Comparison of ENCODE assay signal across 1 cellular context in the genomic region with DNA sequence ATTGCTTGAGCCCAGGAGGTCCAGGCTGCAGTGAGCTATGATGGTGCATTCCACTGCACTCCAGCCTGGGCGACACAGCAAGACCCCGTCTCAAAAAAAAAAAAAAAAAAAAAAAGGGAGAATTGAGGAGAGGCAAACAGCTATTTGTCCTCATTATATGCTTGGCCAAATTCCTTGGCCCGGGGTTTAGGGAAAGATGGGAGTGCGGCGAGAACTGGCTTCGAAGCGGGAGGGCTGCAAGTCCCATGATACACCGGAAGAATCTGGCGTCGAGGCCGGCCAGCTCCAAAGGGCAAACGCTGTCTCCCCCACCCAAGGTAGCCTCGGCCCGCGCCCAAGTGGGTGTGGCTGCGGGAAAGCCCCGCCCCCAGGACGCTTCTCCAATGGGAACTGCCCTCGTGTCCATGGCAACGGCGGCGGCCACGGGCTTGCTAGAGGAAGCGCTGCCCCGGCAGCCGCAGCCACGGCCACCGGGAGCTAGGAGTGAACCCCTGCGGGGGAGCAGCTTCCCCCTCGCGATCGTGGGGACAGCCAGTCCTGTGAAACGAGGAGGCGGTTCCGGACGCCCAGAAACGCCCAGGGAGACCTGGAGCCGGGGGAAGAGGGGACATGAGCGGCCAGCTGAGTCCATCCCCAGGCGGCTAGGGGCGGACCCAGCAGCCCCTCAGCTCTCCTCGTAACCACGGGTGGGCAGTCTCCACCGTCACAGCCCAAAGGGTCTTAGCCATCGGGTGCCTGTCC.
TF ChIP-seq lines count a peak whose summit lies in the region.

A gene with protein sequence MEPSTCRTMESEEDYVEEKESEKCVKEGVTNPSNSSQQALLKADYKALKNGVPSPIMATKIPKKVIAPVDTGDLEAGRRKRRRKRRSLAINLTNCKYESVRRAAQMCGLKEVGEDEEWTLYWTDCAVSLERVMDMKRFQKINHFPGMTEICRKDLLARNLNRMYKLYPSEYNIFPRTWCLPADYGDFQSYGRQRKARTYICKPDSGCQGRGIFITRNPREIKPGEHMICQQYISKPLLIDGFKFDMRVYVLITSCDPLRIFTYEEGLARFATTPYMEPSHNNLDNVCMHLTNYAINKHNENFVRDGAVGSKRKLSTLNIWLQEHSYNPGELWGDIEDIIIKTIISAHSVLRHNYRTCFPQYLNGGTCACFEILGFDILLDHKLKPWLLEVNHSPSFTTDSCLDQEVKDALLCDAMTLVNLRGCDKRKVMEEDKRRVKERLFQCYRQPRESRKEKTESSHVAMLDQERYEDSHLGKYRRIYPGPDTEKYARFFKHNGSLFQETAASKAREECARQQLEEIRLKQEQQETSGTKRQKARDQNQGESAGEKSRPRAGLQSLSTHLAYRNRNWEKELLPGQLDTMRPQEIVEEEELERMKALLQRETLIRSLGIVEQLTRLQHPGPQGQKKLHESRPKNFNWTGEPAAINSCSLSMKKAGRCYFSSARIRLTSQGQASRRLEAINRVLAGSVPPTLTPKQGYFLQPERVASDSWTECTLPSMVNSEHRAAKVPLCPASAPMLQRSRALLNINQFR (plus strand): TSS at position 434 of the 741 bp plus-strand sequence. CDS start 1,075 bp downstream, outside the sequence.

TF ChIP-seq in WTC11, 78 proteins besides CTCF, POLR2A, EP300 and RAD21 (continued from another document and continues in another):
- TF ChIP-seq, protein P1, sequence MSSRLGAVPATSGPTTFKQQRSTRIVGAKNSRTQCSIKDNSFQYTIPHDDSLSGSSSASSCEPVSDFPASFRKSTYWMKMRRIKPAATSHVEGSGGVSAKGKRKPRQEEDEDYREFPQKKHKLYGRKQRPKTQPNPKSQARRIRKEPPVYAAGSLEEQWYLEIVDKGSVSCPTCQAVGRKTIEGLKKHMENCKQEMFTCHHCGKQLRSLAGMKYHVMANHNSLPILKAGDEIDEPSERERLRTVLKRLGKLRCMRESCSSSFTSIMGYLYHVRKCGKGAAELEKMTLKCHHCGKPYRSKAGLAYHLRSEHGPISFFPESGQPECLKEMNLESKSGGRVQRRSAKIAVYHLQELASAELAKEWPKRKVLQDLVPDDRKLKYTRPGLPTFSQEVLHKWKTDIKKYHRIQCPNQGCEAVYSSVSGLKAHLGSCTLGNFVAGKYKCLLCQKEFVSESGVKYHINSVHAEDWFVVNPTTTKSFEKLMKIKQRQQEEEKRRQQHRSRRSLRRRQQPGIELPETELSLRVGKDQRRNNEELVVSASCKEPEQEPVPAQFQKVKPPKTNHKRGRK (CRISPR knock-in tag; IDR thresholded peaks at IDR 0.05; ENCODE audit: borderline replicate concordance): no peak
- TF ChIP-seq ATF1 (CRISPR knock-in tag; IDR thresholded peaks at IDR 0.05) (no peak), FOXK1 (CRISPR knock-in tag; IDR thresholded peaks at IDR 0.05) (no peak), ZNF121 (CRISPR knock-in tag; IDR thresholded peaks at IDR 0.05) (peak; percentile 97), HMGA2 (CRISPR knock-in tag; IDR thresholded peaks at IDR 0.05) (no peak), PRRX2 (CRISPR knock-in tag; IDR thresholded peaks at IDR 0.05) (no peak), ZNF671 (CRISPR knock-in tag; IDR thresholded peaks at IDR 0.05) (no peak), NR2C2 (CRISPR knock-in tag; IDR thresholded peaks at IDR 0.05) (no peak), ZNF138 (CRISPR knock-in tag; conservative IDR thresholded peaks at IDR 0.05) (peak; percentile 80; the same call in 1 of the 2 replicates), ZBTB21 (CRISPR knock-in tag; IDR thresholded peaks at IDR 0.05; ENCODE audit: borderline replicate concordance) (no peak), ZNF317 (CRISPR knock-in tag; IDR thresholded peaks at IDR 0.05; ENCODE audit: borderline replicate concordance, low read depth) (no peak), ESRRA (CRISPR knock-in tag; IDR thresholded peaks at IDR 0.05; ENCODE audit: borderline replicate concordance) (peak; percentile 53; the same call in 1 of the 2 replicates), CBFB (CRISPR knock-in tag; IDR thresholded peaks at IDR 0.05; ENCODE audit: low read depth) (no peak), CREM (CRISPR knock-in tag; IDR thresholded peaks at IDR 0.05) (no peak), SMAD4 (CRISPR knock-in tag; IDR thresholded peaks at IDR 0.05) (no peak)
- TF ChIP-seq, protein P2, sequence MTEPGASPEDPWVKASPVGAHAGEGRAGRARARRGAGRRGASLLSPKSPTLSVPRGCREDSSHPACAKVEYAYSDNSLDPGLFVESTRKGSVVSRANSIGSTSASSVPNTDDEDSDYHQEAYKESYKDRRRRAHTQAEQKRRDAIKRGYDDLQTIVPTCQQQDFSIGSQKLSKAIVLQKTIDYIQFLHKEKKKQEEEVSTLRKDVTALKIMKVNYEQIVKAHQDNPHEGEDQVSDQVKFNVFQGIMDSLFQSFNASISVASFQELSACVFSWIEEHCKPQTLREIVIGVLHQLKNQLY (CRISPR knock-in tag; IDR thresholded peaks at IDR 0.05): no peak
- TF ChIP-seq, protein P3, sequence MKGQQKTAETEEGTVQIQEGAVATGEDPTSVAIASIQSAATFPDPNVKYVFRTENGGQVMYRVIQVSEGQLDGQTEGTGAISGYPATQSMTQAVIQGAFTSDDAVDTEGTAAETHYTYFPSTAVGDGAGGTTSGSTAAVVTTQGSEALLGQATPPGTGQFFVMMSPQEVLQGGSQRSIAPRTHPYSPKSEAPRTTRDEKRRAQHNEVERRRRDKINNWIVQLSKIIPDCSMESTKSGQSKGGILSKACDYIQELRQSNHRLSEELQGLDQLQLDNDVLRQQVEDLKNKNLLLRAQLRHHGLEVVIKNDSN (CRISPR knock-in tag; IDR thresholded peaks at IDR 0.05): no peak; the same call in 1 of the 2 replicates
- TF ChIP-seq, protein P4, sequence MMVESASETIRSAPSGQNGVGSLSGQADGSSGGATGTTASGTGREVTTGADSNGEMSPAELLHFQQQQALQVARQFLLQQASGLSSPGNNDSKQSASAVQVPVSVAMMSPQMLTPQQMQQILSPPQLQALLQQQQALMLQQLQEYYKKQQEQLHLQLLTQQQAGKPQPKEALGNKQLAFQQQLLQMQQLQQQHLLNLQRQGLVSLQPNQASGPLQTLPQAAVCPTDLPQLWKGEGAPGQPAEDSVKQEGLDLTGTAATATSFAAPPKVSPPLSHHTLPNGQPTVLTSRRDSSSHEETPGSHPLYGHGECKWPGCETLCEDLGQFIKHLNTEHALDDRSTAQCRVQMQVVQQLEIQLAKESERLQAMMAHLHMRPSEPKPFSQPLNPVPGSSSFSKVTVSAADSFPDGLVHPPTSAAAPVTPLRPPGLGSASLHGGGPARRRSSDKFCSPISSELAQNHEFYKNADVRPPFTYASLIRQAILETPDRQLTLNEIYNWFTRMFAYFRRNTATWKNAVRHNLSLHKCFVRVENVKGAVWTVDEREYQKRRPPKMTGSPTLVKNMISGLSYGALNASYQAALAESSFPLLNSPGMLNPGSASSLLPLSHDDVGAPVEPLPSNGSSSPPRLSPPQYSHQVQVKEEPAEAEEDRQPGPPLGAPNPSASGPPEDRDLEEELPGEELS (CRISPR knock-in tag; IDR thresholded peaks at IDR 0.05): peak; percentile 72; the same call in 1 of the 2 replicates
- TF ChIP-seq, protein P5, sequence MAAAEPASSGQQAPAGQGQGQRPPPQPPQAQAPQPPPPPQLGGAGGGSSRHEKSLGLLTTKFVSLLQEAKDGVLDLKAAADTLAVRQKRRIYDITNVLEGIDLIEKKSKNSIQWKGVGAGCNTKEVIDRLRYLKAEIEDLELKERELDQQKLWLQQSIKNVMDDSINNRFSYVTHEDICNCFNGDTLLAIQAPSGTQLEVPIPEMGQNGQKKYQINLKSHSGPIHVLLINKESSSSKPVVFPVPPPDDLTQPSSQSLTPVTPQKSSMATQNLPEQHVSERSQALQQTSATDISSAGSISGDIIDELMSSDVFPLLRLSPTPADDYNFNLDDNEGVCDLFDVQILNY (CRISPR knock-in tag; IDR thresholded peaks at IDR 0.05): no peak
- TF ChIP-seq, protein P6, sequence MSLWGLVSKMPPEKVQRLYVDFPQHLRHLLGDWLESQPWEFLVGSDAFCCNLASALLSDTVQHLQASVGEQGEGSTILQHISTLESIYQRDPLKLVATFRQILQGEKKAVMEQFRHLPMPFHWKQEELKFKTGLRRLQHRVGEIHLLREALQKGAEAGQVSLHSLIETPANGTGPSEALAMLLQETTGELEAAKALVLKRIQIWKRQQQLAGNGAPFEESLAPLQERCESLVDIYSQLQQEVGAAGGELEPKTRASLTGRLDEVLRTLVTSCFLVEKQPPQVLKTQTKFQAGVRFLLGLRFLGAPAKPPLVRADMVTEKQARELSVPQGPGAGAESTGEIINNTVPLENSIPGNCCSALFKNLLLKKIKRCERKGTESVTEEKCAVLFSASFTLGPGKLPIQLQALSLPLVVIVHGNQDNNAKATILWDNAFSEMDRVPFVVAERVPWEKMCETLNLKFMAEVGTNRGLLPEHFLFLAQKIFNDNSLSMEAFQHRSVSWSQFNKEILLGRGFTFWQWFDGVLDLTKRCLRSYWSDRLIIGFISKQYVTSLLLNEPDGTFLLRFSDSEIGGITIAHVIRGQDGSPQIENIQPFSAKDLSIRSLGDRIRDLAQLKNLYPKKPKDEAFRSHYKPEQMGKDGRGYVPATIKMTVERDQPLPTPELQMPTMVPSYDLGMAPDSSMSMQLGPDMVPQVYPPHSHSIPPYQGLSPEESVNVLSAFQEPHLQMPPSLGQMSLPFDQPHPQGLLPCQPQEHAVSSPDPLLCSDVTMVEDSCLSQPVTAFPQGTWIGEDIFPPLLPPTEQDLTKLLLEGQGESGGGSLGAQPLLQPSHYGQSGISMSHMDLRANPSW (CRISPR knock-in tag; conservative IDR thresholded peaks at IDR 0.05; ENCODE audit: low read depth): no peak; the same call in 1 of the 2 replicates
- TF ChIP-seq, protein P7, sequence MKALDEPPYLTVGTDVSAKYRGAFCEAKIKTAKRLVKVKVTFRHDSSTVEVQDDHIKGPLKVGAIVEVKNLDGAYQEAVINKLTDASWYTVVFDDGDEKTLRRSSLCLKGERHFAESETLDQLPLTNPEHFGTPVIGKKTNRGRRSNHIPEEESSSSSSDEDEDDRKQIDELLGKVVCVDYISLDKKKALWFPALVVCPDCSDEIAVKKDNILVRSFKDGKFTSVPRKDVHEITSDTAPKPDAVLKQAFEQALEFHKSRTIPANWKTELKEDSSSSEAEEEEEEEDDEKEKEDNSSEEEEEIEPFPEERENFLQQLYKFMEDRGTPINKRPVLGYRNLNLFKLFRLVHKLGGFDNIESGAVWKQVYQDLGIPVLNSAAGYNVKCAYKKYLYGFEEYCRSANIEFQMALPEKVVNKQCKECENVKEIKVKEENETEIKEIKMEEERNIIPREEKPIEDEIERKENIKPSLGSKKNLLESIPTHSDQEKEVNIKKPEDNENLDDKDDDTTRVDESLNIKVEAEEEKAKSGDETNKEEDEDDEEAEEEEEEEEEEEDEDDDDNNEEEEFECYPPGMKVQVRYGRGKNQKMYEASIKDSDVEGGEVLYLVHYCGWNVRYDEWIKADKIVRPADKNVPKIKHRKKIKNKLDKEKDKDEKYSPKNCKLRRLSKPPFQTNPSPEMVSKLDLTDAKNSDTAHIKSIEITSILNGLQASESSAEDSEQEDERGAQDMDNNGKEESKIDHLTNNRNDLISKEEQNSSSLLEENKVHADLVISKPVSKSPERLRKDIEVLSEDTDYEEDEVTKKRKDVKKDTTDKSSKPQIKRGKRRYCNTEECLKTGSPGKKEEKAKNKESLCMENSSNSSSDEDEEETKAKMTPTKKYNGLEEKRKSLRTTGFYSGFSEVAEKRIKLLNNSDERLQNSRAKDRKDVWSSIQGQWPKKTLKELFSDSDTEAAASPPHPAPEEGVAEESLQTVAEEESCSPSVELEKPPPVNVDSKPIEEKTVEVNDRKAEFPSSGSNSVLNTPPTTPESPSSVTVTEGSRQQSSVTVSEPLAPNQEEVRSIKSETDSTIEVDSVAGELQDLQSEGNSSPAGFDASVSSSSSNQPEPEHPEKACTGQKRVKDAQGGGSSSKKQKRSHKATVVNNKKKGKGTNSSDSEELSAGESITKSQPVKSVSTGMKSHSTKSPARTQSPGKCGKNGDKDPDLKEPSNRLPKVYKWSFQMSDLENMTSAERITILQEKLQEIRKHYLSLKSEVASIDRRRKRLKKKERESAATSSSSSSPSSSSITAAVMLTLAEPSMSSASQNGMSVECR (CRISPR knock-in tag; IDR thresholded peaks at IDR 0.05; ENCODE audit: borderline replicate concordance): no peak; the same call in 1 of the 2 replicates
- TF ChIP-seq, protein P8, sequence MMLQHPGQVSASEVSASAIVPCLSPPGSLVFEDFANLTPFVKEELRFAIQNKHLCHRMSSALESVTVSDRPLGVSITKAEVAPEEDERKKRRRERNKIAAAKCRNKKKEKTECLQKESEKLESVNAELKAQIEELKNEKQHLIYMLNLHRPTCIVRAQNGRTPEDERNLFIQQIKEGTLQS (CRISPR knock-in tag; conservative IDR thresholded peaks at IDR 0.05): no peak
- TF ChIP-seq, protein P9, sequence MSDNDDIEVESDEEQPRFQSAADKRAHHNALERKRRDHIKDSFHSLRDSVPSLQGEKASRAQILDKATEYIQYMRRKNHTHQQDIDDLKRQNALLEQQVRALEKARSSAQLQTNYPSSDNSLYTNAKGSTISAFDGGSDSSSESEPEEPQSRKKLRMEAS (CRISPR knock-in tag; IDR thresholded peaks at IDR 0.05): peak; percentile 94
- TF ChIP-seq, protein P10, sequence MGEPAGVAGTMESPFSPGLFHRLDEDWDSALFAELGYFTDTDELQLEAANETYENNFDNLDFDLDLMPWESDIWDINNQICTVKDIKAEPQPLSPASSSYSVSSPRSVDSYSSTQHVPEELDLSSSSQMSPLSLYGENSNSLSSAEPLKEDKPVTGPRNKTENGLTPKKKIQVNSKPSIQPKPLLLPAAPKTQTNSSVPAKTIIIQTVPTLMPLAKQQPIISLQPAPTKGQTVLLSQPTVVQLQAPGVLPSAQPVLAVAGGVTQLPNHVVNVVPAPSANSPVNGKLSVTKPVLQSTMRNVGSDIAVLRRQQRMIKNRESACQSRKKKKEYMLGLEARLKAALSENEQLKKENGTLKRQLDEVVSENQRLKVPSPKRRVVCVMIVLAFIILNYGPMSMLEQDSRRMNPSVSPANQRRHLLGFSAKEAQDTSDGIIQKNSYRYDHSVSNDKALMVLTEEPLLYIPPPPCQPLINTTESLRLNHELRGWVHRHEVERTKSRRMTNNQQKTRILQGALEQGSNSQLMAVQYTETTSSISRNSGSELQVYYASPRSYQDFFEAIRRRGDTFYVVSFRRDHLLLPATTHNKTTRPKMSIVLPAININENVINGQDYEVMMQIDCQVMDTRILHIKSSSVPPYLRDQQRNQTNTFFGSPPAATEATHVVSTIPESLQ (CRISPR knock-in tag; IDR thresholded peaks at IDR 0.05): no peak
- TF ChIP-seq, protein P11, sequence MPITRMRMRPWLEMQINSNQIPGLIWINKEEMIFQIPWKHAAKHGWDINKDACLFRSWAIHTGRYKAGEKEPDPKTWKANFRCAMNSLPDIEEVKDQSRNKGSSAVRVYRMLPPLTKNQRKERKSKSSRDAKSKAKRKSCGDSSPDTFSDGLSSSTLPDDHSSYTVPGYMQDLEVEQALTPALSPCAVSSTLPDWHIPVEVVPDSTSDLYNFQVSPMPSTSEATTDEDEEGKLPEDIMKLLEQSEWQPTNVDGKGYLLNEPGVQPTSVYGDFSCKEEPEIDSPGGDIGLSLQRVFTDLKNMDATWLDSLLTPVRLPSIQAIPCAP (CRISPR knock-in tag; IDR thresholded peaks at IDR 0.05): peak; percentile 63; the same call in 1 of the 2 replicates
